17 cellular contexts compared by ENCODE assay signal in genomic region chr13:35210234-35210633, GRCh38.
DNase-seq lines count a peak whose midpoint lies in the region; ATAC-seq, FAIRE-seq and TF ChIP-seq lines count a peak whose summit lies in the region.
"Had no signal": no experiment of that assay in that cellular context is flagged by ENCODE, and none has a peak within 500 bp of the region (broad histone marks: within the 10 kb centered on the region; RNA-seq: fewer than 3 reads in every experiment).

No MANE protein-coding gene starts in this region.

- H3K9me3 ChIP-seq in A549, result no peaks in the 10 kb centered on the region
- H3K9me3 ChIP-seq: Peyer's patch had no signal

- no peak for ATAC-seq in A549
- no peak for ATAC-seq in HG03025 (IDR thresholded peaks at IDR 0.05; ENCODE audit: low FRiP score, unreplicated experiment)
- ATAC-seq in GM21423 (IDR thresholded peaks at IDR 0.05; ENCODE audit: unreplicated experiment), result no peak
- ATAC-seq in HG02588 (IDR thresholded peaks at IDR 0.05; ENCODE audit: unreplicated experiment), result no peak
- ATAC-seq: activated T-helper 17 cell treated with anti-CD3 and anti-CD28 coated beads, Interleukin-2, amount 50 U/mL, for 72 hours; stimulated activated naive B cell treated with anti-CD40 and anti-IgM and Interleukin-4, amounts not matched to agents 10 μg/mL and 1 μg/mL and 100 μg/mL, for 72 hours had no signal

- CTCF ChIA-PET in A549 (lab: Yijun Ruan, JAX) (no interaction called here), RWPE1 (lab: Yijun Ruan, JAX) (interaction anchor here (0.7 kb wide), 1 partner anchor 133 kb away, joined by 3 read pairs; no protein-coding TSS in a partner anchor)

- 0 out of 5 replicates have a peak, but pooled peaks of 1 of the 2 experiments have one; percentile 15 for TF ChIP-seq RAD21 in A549 (conservative IDR thresholded peaks at IDR 0.05 in 1 of 2, IDR thresholded peaks at IDR 0.05 in 1 of 2)

- TF ChIP-seq CTCF in A549 (IDR thresholded peaks at IDR 0.05) (0 out of 3 replicates have a peak, but pooled peaks have one; percentile 7), RWPE1 (conservative IDR thresholded peaks at IDR 0.05; ENCODE audit: low read depth) (no peak), fibroblast of pulmonary artery (IDR thresholded peaks at IDR 0.05; ENCODE audit: low read length, missing control alignments) (peak; percentile 5)

- H3K27ac ChIP-seq in A549 (no peak overlapping the region), RWPE1 (no peak overlapping the region)
- H3K27ac ChIP-seq: Peyer's patch had no signal

- no peak for FAIRE-seq in A549 (lab: Jason Lieb, UNC)
- FAIRE-seq: astrocyte had no signal

- TF ChIP-seq POLR2A in A549 (IDR thresholded peaks at IDR 0.05; ENCODE audit: low read length), result no peak

- DNase-seq in A549 (ENCODE audit: low read depth in 1 of 2, low spot score in 1 of 2) (no peak), GM03348 (ENCODE audit: low spot score) (peak; percentile 5), RWPE1 (ENCODE audit: low spot score) (peak; percentile 0), fibroblast of pulmonary artery (ENCODE audit: low read depth) (peak; percentile 32), NCI-H1930 (lab: John Stamatoyannopoulos, UW) (no peak)
- DNase-seq: activated CD4-positive, alpha-beta T cell treated with anti-CD3 and anti-CD28 coated beads, Interleukin-2, amount 50 U/mL, for 48 hours; effector CD4-positive, alpha-beta T cell; glutamatergic neuron; NCI-H2107; Peyer's patch; stimulated activated CD4-positive, alpha-beta T cell treated with anti-CD3 and anti-CD28 coated beads, Interleukin-4, amount 100 ng/mL, for 24 hours; stimulated activated naive B cell treated with anti-CD40 and anti-IgM and Interleukin-4, amounts not matched to agents 10 μg/mL and 1 μg/mL and 100 μg/mL, for 72 hours had no signal

- no peak for TF ChIP-seq EP300 in A549 (IDR thresholded peaks at IDR 0.05)

- H3K4me2 ChIP-seq in A549, result no peak overlapping the region

- 78% methylated on average over 1 of the region's 1 CpG for WGBS in A549 (ENCODE audit: missing lambda C conversion rate)

- POLR2A ChIA-PET in A549 (lab: Yijun Ruan, JAX), result no interaction called here
- POLR2A ChIA-PET in RWPE1 (lab: Yijun Ruan, JAX; ENCODE audit: low non-redundant PET), result no interaction called here

- H3K4me3 ChIP-seq in A549 (no peak overlapping the region), fibroblast of pulmonary artery (replicated peaks; ENCODE audit: low read depth, low read length) (no peak overlapping the region)
- H3K4me3 ChIP-seq: Peyer's patch had no signal

- no peaks in the 10 kb centered on the region for H3K4me1 ChIP-seq in A549
- H3K4me1 ChIP-seq: Peyer's patch had no signal

TF ChIP-seq in A549, 52 proteins besides CTCF, POLR2A, EP300 and RAD21:
- no peak for TF ChIP-seq CEBPB (IDR thresholded peaks at IDR 0.05)
- TF ChIP-seq NR3C1 (IDR thresholded peaks at IDR 0.05), result no peak
- no peak for TF ChIP-seq HOXB5 (CRISPR knock-in tag; IDR thresholded peaks at IDR 0.05)
- no peak for TF ChIP-seq ZSCAN20 (CRISPR knock-in tag; IDR thresholded peaks at IDR 0.05)
- TF ChIP-seq MAFK (IDR thresholded peaks at IDR 0.05; ENCODE audit: partially characterized antibody), result no peak
- TF ChIP-seq KDM1A (IDR thresholded peaks at IDR 0.05; ENCODE audit: low read depth), result no peak
- no peak for TF ChIP-seq HOXA7 (CRISPR knock-in tag; IDR thresholded peaks at IDR 0.05)
- TF ChIP-seq NFE2L2 (conservative IDR thresholded peaks at IDR 0.05; ENCODE audit: low read length), result no peak
TF ChIP-seq in A549: peak in this region for 0.

Comparison
In these comparisons a context has a peak if more than half of its experiments do, and no peak if none do; other contexts are left out.
1. DNase-seq: peak in GM03348 (single experiment), RWPE1 (single experiment) and fibroblast of pulmonary artery (single experiment); none in A549 (0 of 2) and NCI-H1930 (0 of 2).